ENCODE assay signal across 8 cellular contexts in genomic region chr5:140711794-140712193, GRCh38. TPM values are rescaled to one million over a fixed set of nuclear protein-coding genes. Genes with fewer than 3 reads are reported as not detected.
DNase-seq lines count a peak whose midpoint lies in the region; ATAC-seq, FAIRE-seq and TF ChIP-seq lines count a peak whose summit lies in the region.

No MANE protein-coding gene starts in this region.

- TF ChIP-seq CTCF in gastroesophageal sphincter (IDR thresholded peaks at IDR 0.05) (no peak), psoas muscle (IDR thresholded peaks at IDR 0.05) (no peak)

- H3K4me1 Mint-ChIP-seq in T-cell, result peaks cover 18 to 37% (median 25%) of the 10 kb centered on the region in 3 donors

- peak; percentile 3 for FAIRE-seq in G401.6 (lab: Jason Lieb, UNC)

- TF ChIP-seq EP300 in gastroesophageal sphincter (IDR thresholded peaks at IDR 0.05), result no peak

- ATAC-seq in T-cell (replicated peaks in 1 of 4) (no peak), gastroesophageal sphincter (no peak), psoas muscle (no peak), HG03135 (IDR thresholded peaks at IDR 0.05; ENCODE audit: unreplicated experiment) (no peak)

- peaks cover 0 to 6% of the 10 kb centered on the region in 2 donors for H3K27me3 Mint-ChIP-seq in T-cell

- H3K4me3 ChIP-seq in gastroesophageal sphincter (peak overlapping the region in 1 of 2 donors; percentile 60), psoas muscle (peak overlapping the region; percentile 81)

- H3K4me1 ChIP-seq in gastroesophageal sphincter (peaks cover 0 to 8% (median 4%) of the 10 kb centered on the region in 3 donors), psoas muscle (no peaks in the 10 kb centered on the region)

- H3K27me3 ChIP-seq in gastroesophageal sphincter (no peaks in the 10 kb centered on the region), psoas muscle (ENCODE audit: insufficient read depth in 3 of 3, low read length in 2 of 3) (no peaks in the 10 kb centered on the region)

- H3K4me3 Mint-ChIP-seq in T-cell, result peak overlapping the region; percentile 98 to 99 (median 98)

- H3K27ac ChIP-seq in gastroesophageal sphincter (peak overlapping the region in 3 of 4 donors; percentile 82 to 88 (median 88)), psoas muscle (peak overlapping the region; percentile 91)

- no peaks in the 10 kb centered on the region for H3K9me3 ChIP-seq in gastroesophageal sphincter
- H3K9me3 ChIP-seq in psoas muscle, result no peaks in the 10 kb centered on the region

- no peaks in the 10 kb centered on the region for H3K9me3 Mint-ChIP-seq in T-cell

- intact Hi-C loops in psoas muscle (cut with DNase I), result no loop called here

- CTCF ChIA-PET in T-cell (lab: Charles Lee), result interaction anchor here (1.0 to 1.8 kb wide), 6 partner anchors 8 to 311 kb away, joined by 3 to 20 read pairs (median 6); partner anchors contain the start of genes ANKHD1 (in 1 of the 2), HARS1 (in 1 of the 2), HARS2 (in 1 of the 2) and ZMAT2 (in 1 of the 2)

- H3K36me3 Mint-ChIP-seq in T-cell, result peaks cover 4% of the 10 kb centered on the region

- H3K36me3 ChIP-seq in gastroesophageal sphincter, result peaks cover 0 to 10% of the 10 kb centered on the region in 2 donors
- peaks cover 0 to 11% of the 10 kb centered on the region in 2 donors for H3K36me3 ChIP-seq in psoas muscle (ENCODE audit: insufficient read depth in 1 of 2, low read depth in 1 of 2)

- DNase-seq in T-cell (no peak), psoas muscle (no peak), GM03348 (ENCODE audit: low spot score) (no peak), ureter (ENCODE audit: low spot score) (no peak), nucleus accumbens (lab: John Stamatoyannopoulos, UW) (no peak)

- POLR2A ChIA-PET in T-cell (lab: Charles Lee), result interaction anchor here in 1 of 2 donors (0.6 to 2.6 kb wide), 5 partner anchors 11 to 1419 kb away, joined by 3 to 23 read pairs (median 5); partner anchors contain the start of genes ANKHD1 and ZMAT2

- TF ChIP-seq POLR2A in gastroesophageal sphincter (IDR thresholded peaks at IDR 0.05), result no peak

- H3K27ac Mint-ChIP-seq in T-cell, result peak overlapping the region; percentile 99 to 100

- 100% methylated on average over 1 of the region's 1 CpG for WGBS in gastroesophageal sphincter (ENCODE audit: low coverage in 1 of 2), 2 donors
- WGBS in psoas muscle, 3 donors, result 84 to 94% (median 88%) methylated on average over 1 of the region's 1 CpG

RNA-seq across cellular contexts. Expression of gene ZMAT2, which starts 11.5 kb away (rescaled TPM):
- total RNA-seq in T-cell, result 10 to 100 TPM; 39.9 to 59.5 (median 58.0) TPM
- total RNA-seq in gastroesophageal sphincter, result 10 to 100 TPM; 35.8 to 47.2 (median 45.0) TPM
- 10 to 100 TPM; 44.7 to 54.5 (median 47.5) TPM for total RNA-seq in psoas muscle
- polyA plus RNA-seq in psoas muscle, result 100 to 1,000 TPM in 1 of 3 donors, 10 to 100 TPM in 2; 78.0 to 136 (median 81.4) TPM
- total RNA-seq in ureter, result 58.5 TPM

RNA-seq across cellular contexts. Expression of gene HARS2, which starts 20.5 kb away (rescaled TPM):
- total RNA-seq in T-cell (10 to 100 TPM; 30.7 to 58.5 (median 52.7) TPM), gastroesophageal sphincter (10 to 100 TPM; 16.0 to 41.6 (median 25.5) TPM), psoas muscle (10 to 100 TPM; 19.8 to 35.1 (median 23.2) TPM), ureter (34.0 TPM)
- polyA plus RNA-seq in psoas muscle, result 10 to 100 TPM; 23.8 to 40.9 (median 38.0) TPM

RNA-seq across cellular contexts. Expression of gene HARS1, which starts 20.6 kb away (rescaled TPM):
- total RNA-seq in T-cell (10 to 100 TPM; 55.8 to 71.1 (median 70.0) TPM), gastroesophageal sphincter (10 to 100 TPM; 65.9 to 67.9 (median 67.1) TPM), psoas muscle (10 to 100 TPM; 29.5 to 48.1 (median 38.9) TPM), ureter (57.0 TPM)
- 10 to 100 TPM; 39.1 to 58.0 (median 45.2) TPM for polyA plus RNA-seq in psoas muscle

RNA-seq across cellular contexts. Expression of gene DND1, which starts 38.4 kb away (rescaled TPM):
- total RNA-seq in T-cell (1 to 10 TPM; 3.0 to 6.4 (median 5.5) TPM), gastroesophageal sphincter (under 1 TPM in 3 of 4 donors, not detected in 1; 0.19 to 0.67 (median 0.62) TPM), psoas muscle (1 to 10 TPM in 2 of 4 donors, under 1 TPM in 2; 0.30 to 1.3 (median 0.87) TPM), ureter (2.7 TPM)
- polyA plus RNA-seq in psoas muscle, result 1 to 10 TPM in 1 of 3 donors, under 1 TPM in 2; 0.37 to 1.5 (median 0.61) TPM

RNA-seq across cellular contexts. Expression of gene WDR55, which starts 47.1 kb away (rescaled TPM):
- total RNA-seq in T-cell (10 to 100 TPM; 36.6 to 50.9 (median 42.9) TPM), gastroesophageal sphincter (10 to 100 TPM; 15.6 to 25.1 (median 16.9) TPM), psoas muscle (10 to 100 TPM in 3 of 4 donors, 1 to 10 TPM in 1; 9.9 to 20.9 (median 13.3) TPM), ureter (26.3 TPM)
- 10 to 100 TPM; 12.3 to 33.4 (median 26.9) TPM for polyA plus RNA-seq in psoas muscle
